Comparison of ENCODE assay signal across 12 cellular contexts in genomic region chr2:210503622-210504300, GRCh38. TPM values are rescaled to one million over a fixed set of nuclear protein-coding genes. Genes with fewer than 3 reads are reported as not detected.
DNase-seq lines count a peak whose midpoint lies in the region; ATAC-seq and TF ChIP-seq lines count a peak whose summit lies in the region.
"Had no signal": no experiment of that assay in that cellular context is flagged by ENCODE, and none has a peak within 500 bp of the region (broad histone marks: within the 10 kb centered on the region; RNA-seq: fewer than 3 reads in every experiment).

No MANE protein-coding gene starts in this region.

- TF ChIP-seq CTCF in brain (conservative IDR thresholded peaks at IDR 0.05): no peak

- H3K9me3 Mint-ChIP-seq in brain: peaks cover 18 to 47% (median 25%) of the 10 kb centered on the region in 5 experiments
- H3K9me3 Mint-ChIP-seq: activated T-helper 2 cell treated with anti-CD3 and anti-CD28 coated beads, Interferon-gamma antibody, Interleukin-2, Interleukin-4, amounts not matched to agents 10 μg/mL and 5 μg/mL and 100 μg/mL, durations not matched to agents 14 hours and 24 hours and 36 hours had no signal

- no peaks in the 10 kb centered on the region for H3K9me3 ChIP-seq in skeletal muscle satellite cell (replicated peaks; ENCODE audit: low read length)
- H3K9me3 ChIP-seq: Peyer's patch, thyroid gland had no signal

- H3K36me3 ChIP-seq in skeletal muscle satellite cell (ENCODE audit: insufficient read depth, low read length): no peaks in the 10 kb centered on the region
- H3K36me3 ChIP-seq: Peyer's patch, thyroid gland had no signal

- H3K27me3 Mint-ChIP-seq in brain: peaks cover 5% of the 10 kb centered on the region

- ATAC-seq in left lobe of liver: peak; percentile 35

- no peaks in the 10 kb centered on the region for H3K4me1 ChIP-seq in skeletal muscle satellite cell (ENCODE audit: control insufficient read depth, insufficient read depth, low read length)
- H3K4me1 ChIP-seq: Peyer's patch, thyroid gland had no signal

- H3K4me1 Mint-ChIP-seq in brain: peaks cover 15% of the 10 kb centered on the region

- H3K36me3 Mint-ChIP-seq in brain: peaks cover 48% of the 10 kb centered on the region

- H3K4me2 ChIP-seq in skeletal muscle satellite cell (ENCODE audit: low read length): peak overlapping the region; percentile 87

- H3K4me3 Mint-ChIP-seq in brain: peak overlapping the region in 1 of 5 experiments; percentile 6

- peak overlapping the region in 4 of 5 experiments; percentile 34 to 73 (median 54) for H3K27ac Mint-ChIP-seq in brain
- H3K27ac Mint-ChIP-seq: activated T-helper 2 cell treated with anti-CD3 and anti-CD28 coated beads, Interferon-gamma antibody, Interleukin-2, Interleukin-4, amounts not matched to agents 10 μg/mL and 5 μg/mL and 100 μg/mL, durations not matched to agents 14 hours and 24 hours and 36 hours had no signal

- peak overlapping the region; percentile 67 for H3K4me3 ChIP-seq in skeletal muscle satellite cell (ENCODE audit: low read length)
- H3K4me3 ChIP-seq: thyroid gland had no signal

- DNase-seq in NCI-H146 (lab: John Stamatoyannopoulos, UW) (peak; percentile 28), NCI-H146 treated with DMSO at 0.1 percent for 48 hours (lab: John Stamatoyannopoulos, UW; ENCODE audit: unreplicated experiment) (no peak), left lobe of liver (ENCODE audit: low spot score) (no peak), NCI-H2196 (lab: John Stamatoyannopoulos, UW; ENCODE audit: unreplicated experiment) (no peak), SIG-M5 treated with dmso at 0.1 percent for 504 hours (lab: John Stamatoyannopoulos, UW; ENCODE audit: unreplicated experiment) (no peak)
- DNase-seq in stimulated activated CD4-positive, alpha-beta T cell treated with anti-CD3 and anti-CD28 coated beads, Interleukin-1b, Interleukin-23, amount 100 ng/mL, for 48 hours: no peak
- DNase-seq: GF-D8 had no signal

- H3K27me3 ChIP-seq in skeletal muscle satellite cell (ENCODE audit: control insufficient read depth, insufficient read depth, low read length): no peaks in the 10 kb centered on the region
- H3K27me3 ChIP-seq: Peyer's patch, thyroid gland had no signal

- H3K9ac ChIP-seq in skeletal muscle satellite cell (ENCODE audit: low read depth, low read length): no peak overlapping the region

RNA-seq across cellular contexts. Expression of gene LANCL1, which starts 27.2 kb away (rescaled TPM):
- polyA plus RNA-seq in brain (ENCODE audit: insufficient read depth, low read depth, low replicate concordance): 66.3 TPM
- total RNA-seq in left lobe of liver: 15.6 TPM
- total RNA-seq in skeletal muscle satellite cell (2012; rRNA removed): 27.4 and 31.2 TPM in 2 replicates

RNA-seq across cellular contexts. Expression of gene CPS1, which starts 52.6 kb away (rescaled TPM):
- polyA plus RNA-seq in brain (ENCODE audit: insufficient read depth, low read depth, low replicate concordance): 1.5 TPM
- total RNA-seq in left lobe of liver: 1,770 TPM
- 8.1 and 15.3 TPM in 2 replicates for total RNA-seq in skeletal muscle satellite cell (2012; rRNA removed)
